In the genomic region with DNA sequence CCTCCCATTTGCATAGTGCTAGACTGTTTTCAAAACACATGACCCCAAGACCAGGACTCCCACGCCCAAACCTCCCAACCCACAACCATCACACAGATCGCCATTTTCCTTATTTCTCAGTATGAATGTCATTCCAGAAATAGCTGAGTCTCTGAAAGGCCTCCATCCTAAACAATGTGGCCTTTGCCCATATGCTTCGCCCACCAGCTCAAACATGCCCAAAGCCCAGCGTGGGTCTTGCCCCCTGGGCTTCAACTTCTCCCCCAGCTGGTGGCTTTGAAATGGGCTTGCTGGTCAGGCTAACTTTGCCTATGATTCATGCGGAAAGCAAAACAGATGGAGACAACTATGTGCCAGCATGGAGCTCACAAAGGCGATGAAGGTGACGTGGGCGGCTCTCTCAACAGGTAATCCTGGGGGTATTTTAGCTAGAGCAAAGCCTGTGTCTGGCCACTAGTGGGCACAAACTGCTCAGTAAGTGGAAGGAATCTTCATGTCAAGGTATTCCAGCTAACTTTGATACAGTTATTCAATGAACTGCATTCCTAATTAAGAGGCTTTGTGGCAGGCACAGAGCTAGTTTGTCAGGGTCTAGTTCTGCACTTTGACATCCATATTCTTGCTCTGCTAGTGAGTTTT, we compare ENCODE assay signal across 8 cellular contexts. TPM values are rescaled to one million over a fixed set of nuclear protein-coding genes. Genes with fewer than 3 reads are reported as not detected.
DNase-seq lines count a peak whose midpoint lies in the region; ATAC-seq and TF ChIP-seq lines count a peak whose summit lies in the region.

No MANE protein-coding gene starts in this region.

- no peak overlapping the region for H3K4me3 Mint-ChIP-seq in activated naive CD4-positive, alpha-beta T cell treated with anti-CD3 and anti-CD28 coated beads for 36 hours

- POLR2A ChIA-PET in RWPE1 (lab: Yijun Ruan, JAX; ENCODE audit: low non-redundant PET) = no interaction called here

- no peak for TF ChIP-seq EP300 in esophagus muscularis mucosa (IDR thresholded peaks at IDR 0.05)

- H3K36me3 Mint-ChIP-seq in activated naive CD4-positive, alpha-beta T cell treated with anti-CD3 and anti-CD28 coated beads for 36 hours (ENCODE audit: low read depth) = no peaks in the 10 kb centered on the region

- peaks cover 6% of the 10 kb centered on the region; the same call in 1 of the 2 replicates for H4K20me1 ChIP-seq in GM23248 (ENCODE audit: insufficient read depth)

- no peaks in the 10 kb centered on the region for H3K9me3 ChIP-seq in GM23248 (ENCODE audit: low read depth)
- H3K9me3 ChIP-seq in esophagus muscularis mucosa = no peaks in the 10 kb centered on the region

- no peak overlapping the region for H2AFZ ChIP-seq in GM23248

- intact Hi-C loops in esophagus muscularis mucosa (cut with DNase I) = no loop called here
- intact Hi-C loops in activated naive CD4-positive, alpha-beta T cell treated with anti-CD3 and anti-CD28 coated beads for 36 hours (cut with micrococcal nuclease) = no loop called here

- H3K4me1 Mint-ChIP-seq in activated naive CD4-positive, alpha-beta T cell treated with anti-CD3 and anti-CD28 coated beads for 36 hours (ENCODE audit: low read depth) = no peaks in the 10 kb centered on the region

- in situ Hi-C loops in GM23248 (cut with MboI) = loop anchor here (5.0 to 10.0 kb wide), 2 partner anchors 57 to 269 kb away; no protein-coding TSS in a partner anchor

- no peaks in the 10 kb centered on the region for H3K27me3 ChIP-seq in GM23248 (replicated peaks; ENCODE audit: insufficient read depth)
- H3K27me3 ChIP-seq in esophagus muscularis mucosa = no peaks in the 10 kb centered on the region

- H3K27ac ChIP-seq in GM23248 (no peak overlapping the region), RWPE1 (no peak overlapping the region), esophagus muscularis mucosa (replicated peaks in 1 of 4) (no peak overlapping the region)

- peaks cover 5% of the 10 kb centered on the region; the same call in 1 of the 2 replicates for H3F3A ChIP-seq in GM23248 (ENCODE audit: insufficient read depth)

- no peak overlapping the region for H3K27ac Mint-ChIP-seq in activated naive CD4-positive, alpha-beta T cell treated with anti-CD3 and anti-CD28 coated beads for 36 hours

- H3K4me3 ChIP-seq in GM23248 (no peak overlapping the region), esophagus muscularis mucosa (no peak overlapping the region), retinal pigment epithelial cell (ENCODE audit: low read length) (no peak overlapping the region)

- H3K36me3 ChIP-seq in GM23248 (ENCODE audit: low read depth) (peaks cover 24% of the 10 kb centered on the region), esophagus muscularis mucosa (peaks cover 20 to 74% (median 50%) of the 10 kb centered on the region in 4 donors)

- CTCF ChIA-PET in RWPE1 (lab: Yijun Ruan, JAX) = interaction anchor here (0.6 to 1.4 kb wide), 4 partner anchors 13 to 765 kb away, joined by 3 to 4 read pairs (median 3); no protein-coding TSS in a partner anchor
- CTCF ChIA-PET in activated naive CD4-positive, alpha-beta T cell treated with anti-CD3 and anti-CD28 coated beads for 36 hours (lab: Charles Lee) = interaction anchor here (0.9 to 1.7 kb wide), 4 partner anchors 9 to 252 kb away, joined by 4 to 7 read pairs (median 5); no protein-coding TSS in a partner anchor

- H3K9ac ChIP-seq in GM23248 = no peak overlapping the region

- no peaks in the 10 kb centered on the region for H3K9me2 ChIP-seq in GM23248 (ENCODE audit: insufficient read depth)

- TF ChIP-seq POLR2A in esophagus muscularis mucosa (IDR thresholded peaks at IDR 0.05; ENCODE audit: low read depth) = no peak

- no peak for TF ChIP-seq CTCF in RWPE1 (conservative IDR thresholded peaks at IDR 0.05; ENCODE audit: low read depth)
- peak in 1 of 3 experiments; percentile 28 for TF ChIP-seq CTCF in esophagus muscularis mucosa (IDR thresholded peaks at IDR 0.05)
- peak; percentile 75 for TF ChIP-seq CTCF in retinal pigment epithelial cell (conservative IDR thresholded peaks at IDR 0.05; ENCODE audit: low read depth, low read length)

- ATAC-seq in GM19328 (IDR thresholded peaks at IDR 0.05; ENCODE audit: unreplicated experiment) = no peak

- H3K4me1 ChIP-seq in GM23248 (ENCODE audit: insufficient read depth) (0 out of 2 replicates have a peak, but pooled peaks cover 6% of the 10 kb centered on the region), esophagus muscularis mucosa (peaks cover 79 to 86% (median 82%) of the 10 kb centered on the region in 4 donors)

- peaks cover 3% of the 10 kb centered on the region for H3K27me3 Mint-ChIP-seq in activated naive CD4-positive, alpha-beta T cell treated with anti-CD3 and anti-CD28 coated beads for 36 hours (ENCODE audit: low read depth)

- WGBS in GM23248 (ENCODE audit: low coverage in 1 of 2, low lambda C conversion rate in 2 of 2, missing lambda C conversion rate in 2 of 2), 2 experiments = 86 to 94% methylated on average over 8 of the region's 8 CpGs
- WGBS in esophagus muscularis mucosa = 93% methylated on average over 7 of the region's 8 CpGs

- no peaks in the 10 kb centered on the region for H3K9me3 Mint-ChIP-seq in activated naive CD4-positive, alpha-beta T cell treated with anti-CD3 and anti-CD28 coated beads for 36 hours

- peaks cover 91% of the 10 kb centered on the region for H3K79me2 ChIP-seq in GM23248 (ENCODE audit: insufficient read depth)

- no peak overlapping the region for H3K4me2 ChIP-seq in GM23248 (ENCODE audit: unreplicated experiment)

- peak; percentile 32 for DNase-seq in GM23248
- peak; percentile 36 for DNase-seq in RWPE1 (ENCODE audit: low spot score)
- DNase-seq in esophagus muscularis mucosa (ENCODE audit: extremely low spot score) = peak; percentile 66
- no peak for DNase-seq in retinal pigment epithelial cell (ENCODE audit: low read depth)
- no peak for DNase-seq in activated naive CD4-positive, alpha-beta T cell treated with anti-CD3 and anti-CD28 coated beads for 36 hours
- no peak for DNase-seq in GF-D8 (lab: John Stamatoyannopoulos, UW)
- no peak for DNase-seq in COR-L47 (lab: John Stamatoyannopoulos, UW)

RNA-seq across cellular contexts. Expression of gene PMP22, which starts 17.1 kb away (rescaled TPM):
- total RNA-seq in GM23248 (2014; rRNA removed; shearing (Covaris generic)) = 45.0 and 67.2 TPM in 2 replicates
- 124 and 126 TPM in 2 replicates for polyA plus RNA-seq in GM23248 (2016; fragmentation: Nextera tagmentation; extraction: Ambion mirVana)
- total RNA-seq in esophagus muscularis mucosa = 100 to 1,000 TPM; 171 to 253 (median 237) TPM
- total RNA-seq in activated naive CD4-positive, alpha-beta T cell treated with anti-CD3 and anti-CD28 coated beads for 36 hours = under 1 TPM in 1 of 2 experiments, not detected in 1; 0.12 TPM

Comparison
In these comparisons a context has a peak if more than half of its experiments do, and no peak if none do; other contexts are left out.
1. DNase-seq: peak in GM23248 (single experiment), RWPE1 (single experiment) and esophagus muscularis mucosa (single experiment); none in retinal pigment epithelial cell (single experiment), activated naive CD4-positive, alpha-beta T cell treated with anti-CD3 and anti-CD28 coated beads for 36 hours (single experiment), GF-D8 (single experiment) and COR-L47 (single experiment).
2. RNA of gene PMP22, which starts 17.1 kb away (total RNA-seq): 171 to 253 TPM in esophagus muscularis mucosa and 45.0 to 67.2 TPM in GM23248; 0.12 TPM in activated naive CD4-positive, alpha-beta T cell treated with anti-CD3 and anti-CD28 coated beads for 36 hours; every median in the first group is over 10 times any median in the second.